1 cellular context compared by ENCODE assay signal in the genomic region with DNA sequence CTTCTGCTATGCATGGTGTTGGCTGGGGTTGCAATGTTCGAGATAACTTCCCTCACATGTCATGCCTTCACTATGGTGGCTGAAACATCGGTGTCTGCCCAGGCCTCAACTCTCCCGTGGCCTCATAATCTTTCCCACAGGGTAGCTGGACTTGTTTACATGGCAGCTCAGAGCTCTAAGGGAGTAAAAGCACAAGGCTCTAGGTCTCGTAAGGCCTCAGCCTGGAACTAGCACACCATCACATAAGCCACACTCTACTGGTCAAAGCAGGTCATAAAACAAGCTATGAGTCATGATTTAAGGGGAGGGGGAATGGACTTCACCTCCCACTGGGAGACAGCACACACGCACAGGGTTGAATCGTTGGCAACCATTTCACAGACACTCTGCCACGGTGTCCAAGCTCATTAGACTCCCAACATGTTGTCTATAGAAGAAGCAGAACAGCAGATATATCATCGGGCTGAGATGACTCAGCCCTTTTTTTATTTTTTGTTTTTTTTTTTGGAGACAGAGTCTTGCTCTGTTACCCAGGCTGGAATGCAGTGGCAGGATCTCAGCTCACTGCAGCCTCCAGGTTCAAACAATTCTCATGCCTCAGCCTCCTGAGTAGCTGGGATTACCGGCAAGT.
TF ChIP-seq lines count a peak whose summit lies in the region.

No MANE protein-coding gene starts in this region.

TF ChIP-seq in HEK293, 187 proteins besides CTCF, POLR2A, EP300 and RAD21 (continued from another document):
- TF ChIP-seq, protein P1, sequence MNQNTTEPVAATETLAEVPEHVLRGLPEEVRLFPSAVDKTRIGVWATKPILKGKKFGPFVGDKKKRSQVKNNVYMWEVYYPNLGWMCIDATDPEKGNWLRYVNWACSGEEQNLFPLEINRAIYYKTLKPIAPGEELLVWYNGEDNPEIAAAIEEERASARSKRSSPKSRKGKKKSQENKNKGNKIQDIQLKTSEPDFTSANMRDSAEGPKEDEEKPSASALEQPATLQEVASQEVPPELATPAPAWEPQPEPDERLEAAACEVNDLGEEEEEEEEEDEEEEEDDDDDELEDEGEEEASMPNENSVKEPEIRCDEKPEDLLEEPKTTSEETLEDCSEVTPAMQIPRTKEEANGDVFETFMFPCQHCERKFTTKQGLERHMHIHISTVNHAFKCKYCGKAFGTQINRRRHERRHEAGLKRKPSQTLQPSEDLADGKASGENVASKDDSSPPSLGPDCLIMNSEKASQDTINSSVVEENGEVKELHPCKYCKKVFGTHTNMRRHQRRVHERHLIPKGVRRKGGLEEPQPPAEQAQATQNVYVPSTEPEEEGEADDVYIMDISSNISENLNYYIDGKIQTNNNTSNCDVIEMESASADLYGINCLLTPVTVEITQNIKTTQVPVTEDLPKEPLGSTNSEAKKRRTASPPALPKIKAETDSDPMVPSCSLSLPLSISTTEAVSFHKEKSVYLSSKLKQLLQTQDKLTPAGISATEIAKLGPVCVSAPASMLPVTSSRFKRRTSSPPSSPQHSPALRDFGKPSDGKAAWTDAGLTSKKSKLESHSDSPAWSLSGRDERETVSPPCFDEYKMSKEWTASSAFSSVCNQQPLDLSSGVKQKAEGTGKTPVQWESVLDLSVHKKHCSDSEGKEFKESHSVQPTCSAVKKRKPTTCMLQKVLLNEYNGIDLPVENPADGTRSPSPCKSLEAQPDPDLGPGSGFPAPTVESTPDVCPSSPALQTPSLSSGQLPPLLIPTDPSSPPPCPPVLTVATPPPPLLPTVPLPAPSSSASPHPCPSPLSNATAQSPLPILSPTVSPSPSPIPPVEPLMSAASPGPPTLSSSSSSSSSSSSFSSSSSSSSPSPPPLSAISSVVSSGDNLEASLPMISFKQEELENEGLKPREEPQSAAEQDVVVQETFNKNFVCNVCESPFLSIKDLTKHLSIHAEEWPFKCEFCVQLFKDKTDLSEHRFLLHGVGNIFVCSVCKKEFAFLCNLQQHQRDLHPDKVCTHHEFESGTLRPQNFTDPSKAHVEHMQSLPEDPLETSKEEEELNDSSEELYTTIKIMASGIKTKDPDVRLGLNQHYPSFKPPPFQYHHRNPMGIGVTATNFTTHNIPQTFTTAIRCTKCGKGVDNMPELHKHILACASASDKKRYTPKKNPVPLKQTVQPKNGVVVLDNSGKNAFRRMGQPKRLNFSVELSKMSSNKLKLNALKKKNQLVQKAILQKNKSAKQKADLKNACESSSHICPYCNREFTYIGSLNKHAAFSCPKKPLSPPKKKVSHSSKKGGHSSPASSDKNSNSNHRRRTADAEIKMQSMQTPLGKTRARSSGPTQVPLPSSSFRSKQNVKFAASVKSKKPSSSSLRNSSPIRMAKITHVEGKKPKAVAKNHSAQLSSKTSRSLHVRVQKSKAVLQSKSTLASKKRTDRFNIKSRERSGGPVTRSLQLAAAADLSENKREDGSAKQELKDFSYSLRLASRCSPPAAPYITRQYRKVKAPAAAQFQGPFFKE (tag by site-specific recombination; IDR thresholded peaks at IDR 0.05; ENCODE audit: borderline replicate concordance), result no peak
- no peak for TF ChIP-seq ZNF521 (tag by site-specific recombination; IDR thresholded peaks at IDR 0.05)
- TF ChIP-seq, protein P2, sequence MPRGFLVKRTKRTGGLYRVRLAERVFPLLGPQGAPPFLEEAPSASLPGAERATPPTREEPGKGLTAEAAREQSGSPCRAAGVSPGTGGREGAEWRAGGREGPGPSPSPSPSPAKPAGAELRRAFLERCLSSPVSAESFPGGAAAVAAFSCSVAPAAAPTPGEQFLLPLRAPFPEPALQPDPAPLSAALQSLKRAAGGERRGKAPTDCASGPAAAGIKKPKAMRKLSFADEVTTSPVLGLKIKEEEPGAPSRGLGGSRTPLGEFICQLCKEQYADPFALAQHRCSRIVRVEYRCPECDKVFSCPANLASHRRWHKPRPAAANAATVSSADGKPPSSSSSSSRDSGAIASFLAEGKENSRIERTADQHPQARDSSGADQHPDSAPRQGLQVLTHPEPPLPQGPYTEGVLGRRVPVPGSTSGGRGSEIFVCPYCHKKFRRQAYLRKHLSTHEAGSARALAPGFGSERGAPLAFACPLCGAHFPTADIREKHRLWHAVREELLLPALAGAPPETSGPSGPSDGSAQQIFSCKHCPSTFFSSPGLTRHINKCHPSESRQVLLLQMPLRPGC (tag by site-specific recombination; IDR thresholded peaks at IDR 0.05), result no peak
- TF ChIP-seq ZNF514 (tag by site-specific recombination; IDR thresholded peaks at IDR 0.05), result no peak
- TF ChIP-seq, protein P3, sequence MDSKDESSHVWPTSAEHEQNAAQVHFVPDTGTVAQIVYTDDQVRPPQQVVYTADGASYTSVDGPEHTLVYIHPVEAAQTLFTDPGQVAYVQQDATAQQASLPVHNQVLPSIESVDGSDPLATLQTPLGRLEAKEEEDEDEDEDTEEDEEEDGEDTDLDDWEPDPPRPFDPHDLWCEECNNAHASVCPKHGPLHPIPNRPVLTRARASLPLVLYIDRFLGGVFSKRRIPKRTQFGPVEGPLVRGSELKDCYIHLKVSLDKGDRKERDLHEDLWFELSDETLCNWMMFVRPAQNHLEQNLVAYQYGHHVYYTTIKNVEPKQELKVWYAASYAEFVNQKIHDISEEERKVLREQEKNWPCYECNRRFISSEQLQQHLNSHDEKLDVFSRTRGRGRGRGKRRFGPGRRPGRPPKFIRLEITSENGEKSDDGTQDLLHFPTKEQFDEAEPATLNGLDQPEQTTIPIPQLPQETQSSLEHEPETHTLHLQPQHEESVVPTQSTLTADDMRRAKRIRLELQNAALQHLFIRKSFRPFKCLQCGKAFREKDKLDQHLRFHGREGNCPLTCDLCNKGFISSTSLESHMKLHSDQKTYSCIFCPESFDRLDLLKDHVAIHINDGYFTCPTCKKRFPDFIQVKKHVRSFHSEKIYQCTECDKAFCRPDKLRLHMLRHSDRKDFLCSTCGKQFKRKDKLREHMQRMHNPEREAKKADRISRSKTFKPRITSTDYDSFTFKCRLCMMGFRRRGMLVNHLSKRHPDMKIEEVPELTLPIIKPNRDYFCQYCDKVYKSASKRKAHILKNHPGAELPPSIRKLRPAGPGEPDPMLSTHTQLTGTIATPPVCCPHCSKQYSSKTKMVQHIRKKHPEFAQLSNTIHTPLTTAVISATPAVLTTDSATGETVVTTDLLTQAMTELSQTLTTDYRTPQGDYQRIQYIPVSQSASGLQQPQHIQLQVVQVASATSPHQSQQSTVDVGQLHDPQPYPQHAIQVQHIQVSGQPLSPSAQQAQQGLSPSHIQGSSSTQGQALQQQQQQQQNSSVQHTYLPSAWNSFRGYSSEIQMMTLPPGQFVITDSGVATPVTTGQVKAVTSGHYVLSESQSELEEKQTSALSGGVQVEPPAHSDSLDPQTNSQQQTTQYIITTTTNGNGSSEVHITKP (tag by site-specific recombination; IDR thresholded peaks at IDR 0.05), result peak; percentile 91
- 0 out of 2 replicates have a peak, but pooled peaks have one; percentile 33 for TF ChIP-seq ZBTB20 (tag by site-specific recombination; IDR thresholded peaks at IDR 0.05)
- no peak for TF ChIP-seq SALL2 (tag by site-specific recombination; IDR thresholded peaks at IDR 0.05; ENCODE audit: borderline replicate concordance)
- TF ChIP-seq KLF8 (tag by site-specific recombination; IDR thresholded peaks at IDR 0.05), result 0 out of 2 replicates have a peak, but pooled peaks have one; percentile 31
- no peak for TF ChIP-seq ZNF404 (tag by site-specific recombination; IDR thresholded peaks at IDR 0.05)
- TF ChIP-seq, protein P4, sequence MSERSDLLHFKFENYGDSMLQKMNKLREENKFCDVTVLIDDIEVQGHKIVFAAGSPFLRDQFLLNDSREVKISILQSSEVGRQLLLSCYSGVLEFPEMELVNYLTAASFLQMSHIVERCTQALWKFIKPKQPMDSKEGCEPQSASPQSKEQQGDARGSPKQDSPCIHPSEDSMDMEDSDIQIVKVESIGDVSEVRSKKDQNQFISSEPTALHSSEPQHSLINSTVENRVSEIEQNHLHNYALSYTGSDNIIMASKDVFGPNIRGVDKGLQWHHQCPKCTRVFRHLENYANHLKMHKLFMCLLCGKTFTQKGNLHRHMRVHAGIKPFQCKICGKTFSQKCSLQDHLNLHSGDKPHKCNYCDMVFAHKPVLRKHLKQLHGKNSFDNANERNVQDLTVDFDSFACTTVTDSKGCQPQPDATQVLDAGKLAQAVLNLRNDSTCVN (tag by site-specific recombination; optimal IDR thresholded peaks at IDR 0.05), result no peak
- TF ChIP-seq ZNF223 (tag by site-specific recombination; IDR thresholded peaks at IDR 0.05), result no peak
- no peak for TF ChIP-seq ZNF121 (tag by site-specific recombination; IDR thresholded peaks at IDR 0.05)
- no peak for TF ChIP-seq ZNF138 (tag by site-specific recombination; IDR thresholded peaks at IDR 0.05; ENCODE audit: borderline replicate concordance)
- no peak for TF ChIP-seq ZNF626 (tag by site-specific recombination; IDR thresholded peaks at IDR 0.05)
